Comparison of ENCODE assay signal across 21 cellular contexts in genomic region chr22:38191746-38192474, GRCh38. TPM values are rescaled to one million over a fixed set of nuclear protein-coding genes. Genes with fewer than 3 reads are reported as not detected.
DNase-seq lines count a peak whose midpoint lies in the region; ATAC-seq, FAIRE-seq and TF ChIP-seq lines count a peak whose summit lies in the region.
"Had no signal": no experiment of that assay in that cellular context is flagged by ENCODE, and none has a peak within 500 bp of the region (broad histone marks: within the 10 kb centered on the region; RNA-seq: fewer than 3 reads in every experiment).

No MANE protein-coding gene starts in this region.

- no peak overlapping the region for H2BK20ac ChIP-seq in H9 (ENCODE audit: low read depth, low read length, poor library complexity, severe bottlenecking)

- peak overlapping the region in 1 of 3 experiments; percentile 8; a peak in 1 of 7 replicates for H3K27ac Mint-ChIP-seq in H9
- H3K27ac Mint-ChIP-seq in astrocyte (ENCODE audit: unreplicated experiment) = no peak overlapping the region
- no peak overlapping the region for H3K27ac Mint-ChIP-seq in CD4-positive, alpha-beta T cell
- H3K27ac Mint-ChIP-seq: T-helper 1 cell treated with Interleukin-12 subunit alpha and Interleukin-12 subunit beta and Interleukin-4 antibody, amounts not matched to agents 30 μg/mL and 1 μg/mL, for 36 hours had no signal

- H3K4me1 Mint-ChIP-seq in H9 (peaks cover 5 to 6% of the 10 kb centered on the region in 2 experiments; a peak in 3 of 4 replicates), astrocyte (ENCODE audit: low read depth, unreplicated experiment) (peaks cover 4% of the 10 kb centered on the region)
- H3K4me1 Mint-ChIP-seq in CD4-positive, alpha-beta T cell (ENCODE audit: low read depth) = no peaks in the 10 kb centered on the region

- H2AFZ ChIP-seq in H9 (ENCODE audit: low read length) = no peak overlapping the region
- no peak overlapping the region for H2AFZ ChIP-seq in astrocyte (ENCODE audit: low read depth, low read length)
- H2AFZ ChIP-seq in trophoblast cell (ENCODE audit: insufficient read depth, low read length, poor library complexity) = no peak overlapping the region

- no peak overlapping the region for H3K4me3 Mint-ChIP-seq in H9
- H3K4me3 Mint-ChIP-seq in astrocyte (ENCODE audit: unreplicated experiment) = peak overlapping the region; percentile 31
- H3K4me3 Mint-ChIP-seq in CD4-positive, alpha-beta T cell = no peak overlapping the region
- H3K4me3 Mint-ChIP-seq: CD4-positive, alpha-beta memory T cell; naive thymus-derived CD4-positive, alpha-beta T cell; T-helper 1 cell treated with Interleukin-12 subunit alpha and Interleukin-12 subunit beta and Interleukin-4 antibody, amounts not matched to agents 30 μg/mL and 1 μg/mL, for 36 hours had no signal

- TF ChIP-seq CTCF in H9 (conservative IDR thresholded peaks at IDR 0.05) (no peak), astrocyte (IDR thresholded peaks at IDR 0.05; ENCODE audit: insufficient read depth, low read depth, low read length) (no peak)
- no peak for TF ChIP-seq CTCF in CD4-positive, alpha-beta T cell (IDR thresholded peaks at IDR 0.05)

- FAIRE-seq in astrocyte (lab: Jason Lieb, UNC) = no peak

- no peak overlapping the region for H3T11ph ChIP-seq in H9 (ENCODE audit: low read length)

- H3K9me3 Mint-ChIP-seq in H9 (peaks cover 5 to 12% of the 10 kb centered on the region in 2 experiments), astrocyte (ENCODE audit: unreplicated experiment) (no peaks in the 10 kb centered on the region)
- H3K9me3 Mint-ChIP-seq in CD4-positive, alpha-beta T cell = no peaks in the 10 kb centered on the region
- H3K9me3 Mint-ChIP-seq: T-helper 1 cell treated with Interleukin-12 subunit alpha and Interleukin-12 subunit beta and Interleukin-4 antibody, amounts not matched to agents 30 μg/mL and 1 μg/mL, for 36 hours had no signal

- H3K36me3 Mint-ChIP-seq in H9 (ENCODE audit: insufficient read depth in 1 of 3, low read depth in 3 of 3) = no peaks in the 10 kb centered on the region
- no peaks in the 10 kb centered on the region for H3K36me3 Mint-ChIP-seq in astrocyte (ENCODE audit: low read depth, unreplicated experiment)
- no peaks in the 10 kb centered on the region for H3K36me3 Mint-ChIP-seq in CD4-positive, alpha-beta T cell (ENCODE audit: low read depth)
- H3K36me3 Mint-ChIP-seq: CD4-positive, alpha-beta memory T cell; naive thymus-derived CD4-positive, alpha-beta T cell had no signal

- no peaks in the 10 kb centered on the region; the same call in 1 of the 2 replicates for H3K27me3 ChIP-seq in H9 (ENCODE audit: insufficient read depth, low read length)
- H3K27me3 ChIP-seq in astrocyte (ENCODE audit: insufficient read depth, low read length) = no peaks in the 10 kb centered on the region
- H3K27me3 ChIP-seq in trophoblast cell (ENCODE audit: insufficient read depth, low read length) = no peaks in the 10 kb centered on the region
- H3K27me3 ChIP-seq in CD4-positive, alpha-beta T cell (ENCODE audit: control insufficient read depth, insufficient read depth, low read length) = no peaks in the 10 kb centered on the region
- H3K27me3 ChIP-seq: heart left ventricle had no signal

- intact Hi-C loops in left colon (cut with DNase I, micrococcal nuclease) = no loop called here
- intact Hi-C loops in CD4-positive, alpha-beta T cell (cut with DNase I, micrococcal nuclease) = no loop called here

- CTCF ChIA-PET in CD4-positive, alpha-beta T cell (lab: Charles Lee) = no interaction called here

- H3K18ac ChIP-seq in H9 (ENCODE audit: insufficient read length, low read depth, low read length) (no peak overlapping the region), trophoblast cell (ENCODE audit: low read length) (no peak overlapping the region)

- H3K4ac ChIP-seq in H9 (ENCODE audit: low read depth, low read length) = no peak overlapping the region; the same call in 1 of the 2 replicates
- H3K4ac ChIP-seq in trophoblast cell (ENCODE audit: low read depth, low read length) = no peak overlapping the region

- H2BK12ac ChIP-seq in H9 (ENCODE audit: insufficient read length, low read depth, low read length) (no peak overlapping the region), trophoblast cell (ENCODE audit: low read length) (no peak overlapping the region)

- H2BK5ac ChIP-seq in H9 (ENCODE audit: insufficient read length, low read length) (peak overlapping the region; percentile 30), trophoblast cell (ENCODE audit: low read depth, low read length, poor library complexity) (no peak overlapping the region)

- H3K4me1 ChIP-seq in H9 (ENCODE audit: insufficient read depth, low read length) (no peaks in the 10 kb centered on the region), astrocyte (ENCODE audit: insufficient read depth, low read length) (peaks cover 5% of the 10 kb centered on the region), trophoblast cell (ENCODE audit: control insufficient read depth in 1 of 2, insufficient read depth in 2 of 2, low read length in 2 of 2) (peaks cover 0 to 4% of the 10 kb centered on the region in 2 experiments)

- H3K14ac ChIP-seq in H9 (ENCODE audit: insufficient read depth, low read length) (peak overlapping the region; percentile 12; the same call in 1 of the 2 replicates), trophoblast cell (ENCODE audit: low read length) (no peak overlapping the region)

- H2BK15ac ChIP-seq in H9 (ENCODE audit: low read depth, low read length) = no peak overlapping the region

- H2AK5ac ChIP-seq in H9 (ENCODE audit: insufficient read length, low read length) (no peak overlapping the region), trophoblast cell (ENCODE audit: low read length) (no peak overlapping the region)

- no peak overlapping the region for H3K4me2 ChIP-seq in H9 (ENCODE audit: insufficient read depth, insufficient read length, low read length)
- H3K4me2 ChIP-seq in astrocyte (ENCODE audit: low read length) = peak overlapping the region; percentile 0
- no peak overlapping the region for H3K4me2 ChIP-seq in trophoblast cell (ENCODE audit: low read length)

- H4K8ac ChIP-seq in H9 (replicated peaks; ENCODE audit: insufficient read length, low read depth, low read length) (no peak overlapping the region), trophoblast cell (ENCODE audit: low read depth, low read length) (no peak overlapping the region)

- H3K9me3 ChIP-seq in H9 (ENCODE audit: control insufficient read depth, low read depth, low read length) (no peaks in the 10 kb centered on the region), astrocyte (ENCODE audit: insufficient read depth, low read depth, low read length) (no peaks in the 10 kb centered on the region), trophoblast cell (ENCODE audit: insufficient read depth, low read depth, low read length) (no peaks in the 10 kb centered on the region)
- no peaks in the 10 kb centered on the region for H3K9me3 ChIP-seq in CD4-positive, alpha-beta T cell (ENCODE audit: control insufficient read depth, low read length)
- H3K9me3 ChIP-seq: heart left ventricle had no signal

- DNase-seq in H9 (peak; percentile 20), astrocyte (ENCODE audit: low read depth) (no peak), left colon (no peak), trophoblast cell (peak; percentile 86 to 88), NOMO-1 (lab: John Stamatoyannopoulos, UW; ENCODE audit: unreplicated experiment in 2 of 2) (no peak), UCSD-AML1 (lab: John Stamatoyannopoulos, UW; ENCODE audit: unreplicated experiment) (no peak)
- DNase-seq in CD4-positive, alpha-beta T cell = no peak
- DNase-seq: activated CD4-positive, alpha-beta T cell treated with anti-CD3 and anti-CD28 coated beads, Interleukin-2, amount 50 U/mL, for 4 hours; activated naive CD4-positive, alpha-beta T cell treated with Interleukin-2 at 50 U/mL for 16 hours; aorta; CD4-positive, alpha-beta memory T cell; heart left ventricle; naive thymus-derived CD4-positive, alpha-beta T cell; NCI-H1092 treated with DMSO at 0.1 percent for 48 hours; NCI-H2107; NCI-H524; stimulated activated CD4-positive, alpha-beta T cell treated with anti-CD3 and anti-CD28 coated beads, Interleukin-4, amount 100 ng/mL, for 24 hours had no signal

- H3K9ac ChIP-seq in H9 (ENCODE audit: extremely low read depth, insufficient read length, low read length) = no peak overlapping the region
- H3K9ac ChIP-seq in astrocyte (ENCODE audit: low read length) = no peak overlapping the region
- H3K9ac ChIP-seq in trophoblast cell (ENCODE audit: low read length) = no peak overlapping the region

- no peaks in the 10 kb centered on the region for H3K36me3 ChIP-seq in astrocyte (ENCODE audit: insufficient read depth, low read length)
- H3K36me3 ChIP-seq in trophoblast cell (ENCODE audit: control insufficient read depth in 1 of 2, insufficient read depth in 2 of 2, low read length in 2 of 2) = no peaks in the 10 kb centered on the region
- H3K36me3 ChIP-seq: heart left ventricle had no signal

- H4K5ac ChIP-seq in H9 (ENCODE audit: insufficient read length, low read depth, low read length) = no peak overlapping the region

- no CpG with 5 or more reads among the region's 8 CpGs for WGBS in H9 (ENCODE audit: extremely low coverage, insufficient read length, low lambda C conversion rate)
- no CpG with 5 or more reads among the region's 8 CpGs for WGBS in trophoblast cell (ENCODE audit: extremely low coverage, insufficient coverage, insufficient read length)

- no peaks in the 10 kb centered on the region for H3K23me2 ChIP-seq in H9 (ENCODE audit: insufficient read length, low read depth, low read length, poor library complexity, severe bottlenecking)

- peaks cover 42% of the 10 kb centered on the region for H3K27me3 Mint-ChIP-seq in H9 (ENCODE audit: low read depth)
- peaks cover 6% of the 10 kb centered on the region for H3K27me3 Mint-ChIP-seq in astrocyte (ENCODE audit: low read depth, unreplicated experiment)
- no peaks in the 10 kb centered on the region for H3K27me3 Mint-ChIP-seq in CD4-positive, alpha-beta T cell
- H3K27me3 Mint-ChIP-seq: CD4-positive, alpha-beta memory T cell had no signal

- no peak overlapping the region for H3K56ac ChIP-seq in H9 (ENCODE audit: insufficient read length, low read depth, low read length)

- H3K23ac ChIP-seq in H9 (ENCODE audit: insufficient read length, low read depth, low read length) = no peak overlapping the region
- no peak overlapping the region for H3K23ac ChIP-seq in trophoblast cell (ENCODE audit: low read length)

- H4K12ac ChIP-seq in trophoblast cell (ENCODE audit: low read depth, low read length) = no peak overlapping the region

- ATAC-seq in left colon (peak; percentile 77), GM21528 (IDR thresholded peaks at IDR 0.05; ENCODE audit: low FRiP score, unreplicated experiment) (no peak)
- no peak for ATAC-seq in CD4-positive, alpha-beta T cell (ENCODE audit: poor library complexity)
- ATAC-seq: heart left ventricle; naive thymus-derived CD4-positive, alpha-beta T cell had no signal

- H3K27ac ChIP-seq in H9 (ENCODE audit: insufficient read length, low read depth, low read length) (no peak overlapping the region), astrocyte (ENCODE audit: low read depth, low read length) (no peak overlapping the region), trophoblast cell (ENCODE audit: low read depth, low read length) (no peak overlapping the region)
- H3K27ac ChIP-seq in CD4-positive, alpha-beta T cell (ENCODE audit: low read depth, low read length) = no peak overlapping the region
- H3K27ac ChIP-seq: heart left ventricle, VCaP had no signal

- H3K4me3 ChIP-seq in astrocyte (ENCODE audit: insufficient read depth, low read depth, low read length) (no peak overlapping the region), trophoblast cell (ENCODE audit: low read depth, low read length) (no peak overlapping the region)
- H3K4me3 ChIP-seq: heart left ventricle, lung had no signal

- POLR2A ChIA-PET in CD4-positive, alpha-beta T cell (lab: Charles Lee) = no interaction called here

- no peak overlapping the region for H4K91ac ChIP-seq in H9 (ENCODE audit: insufficient read length, low read depth, low read length)
- no peak overlapping the region for H4K91ac ChIP-seq in trophoblast cell (ENCODE audit: low read depth, low read length)

- H2BK120ac ChIP-seq in H9 (ENCODE audit: low read depth, low read length, poor library complexity, severe bottlenecking) = no peak overlapping the region
- no peak overlapping the region for H2BK120ac ChIP-seq in trophoblast cell (ENCODE audit: insufficient read depth, low read length, poor library complexity)

- H3K79me2 ChIP-seq in H9 (ENCODE audit: insufficient read depth, low read length) (0 out of 2 replicates have a peak, but pooled peaks cover 2% of the 10 kb centered on the region), astrocyte (ENCODE audit: insufficient read depth, low read length) (no peaks in the 10 kb centered on the region), trophoblast cell (ENCODE audit: control insufficient read depth, insufficient read depth, low read length, poor library complexity) (no peaks in the 10 kb centered on the region)

- H4K20me1 ChIP-seq in H9 (ENCODE audit: control insufficient read depth, insufficient read depth, insufficient read length) = no peaks in the 10 kb centered on the region
- no peaks in the 10 kb centered on the region for H4K20me1 ChIP-seq in astrocyte (ENCODE audit: insufficient read depth, low read length)

- no peaks in the 10 kb centered on the region for H3K79me1 ChIP-seq in H9 (ENCODE audit: insufficient read depth, low read depth, low read length, poor library complexity, severe bottlenecking)
- peaks cover 3% of the 10 kb centered on the region for H3K79me1 ChIP-seq in trophoblast cell (ENCODE audit: low read length)

RNA-seq across cellular contexts. Expression of gene MAFF, which starts 9.9 kb away (rescaled TPM):
- total RNA-seq in H9 (2021) = 5.8 and 6.7 TPM in 2 replicates
- 12.0 and 18.2 TPM in 2 replicates for total RNA-seq in astrocyte
- total RNA-seq in left colon = 10 to 100 TPM; 18.0 to 22.2 TPM
- 36.7 and 39.8 TPM in 2 replicates for polyA plus RNA-seq in trophoblast cell (2013)
- 10 to 100 TPM; 25.6 to 27.3 TPM for total RNA-seq in CD4-positive, alpha-beta T cell

RNA-seq across cellular contexts. Expression of gene PLA2G6, which starts 10.3 kb away (rescaled TPM):
- 22.1 and 24.1 TPM in 2 replicates for total RNA-seq in H9 (2021)
- total RNA-seq in astrocyte = 9.7 and 10.0 TPM in 2 replicates
- 10 to 100 TPM; 21.2 to 24.9 TPM for total RNA-seq in left colon
- 5.6 and 7.2 TPM in 2 replicates for polyA plus RNA-seq in trophoblast cell (2013)
- total RNA-seq in CD4-positive, alpha-beta T cell = 10 to 100 TPM; 48.8 to 50.2 TPM

Comparison
In these comparisons a context has a peak if more than half of its experiments do, and no peak if none do; other contexts are left out.
1. DNase-seq: peak in H9 (single experiment) and trophoblast cell (2 of 2); none in astrocyte (single experiment), left colon (0 of 2), NOMO-1 (0 of 2), UCSD-AML1 (single experiment) and CD4-positive, alpha-beta T cell (0 of 10).